ENCODE assay signal across 14 cellular contexts in genomic region chr12:122452701-122453285, GRCh38. TPM values are rescaled to one million over a fixed set of nuclear protein-coding genes. Genes with fewer than 3 reads are reported as not detected.
DNase-seq lines count a peak whose midpoint lies in the region; ATAC-seq and TF ChIP-seq lines count a peak whose summit lies in the region.
"Had no signal": no experiment of that assay in that cellular context is flagged by ENCODE, and none has a peak within 500 bp of the region (broad histone marks: within the 10 kb centered on the region; RNA-seq: fewer than 3 reads in every experiment).

No MANE protein-coding gene starts in this region.

- H3K27ac ChIP-seq in RWPE2 (ENCODE audit: poor library complexity, severe bottlenecking) (peak overlapping the region; percentile 44), thymus (ENCODE audit: low read depth) (peak overlapping the region; percentile 60)
- H3K27ac ChIP-seq: epithelial cell of prostate, hepatocyte, neutrophil had no signal

- H3K9me3 ChIP-seq in RWPE2 (ENCODE audit: severe bottlenecking) (no peaks in the 10 kb centered on the region), thymus (ENCODE audit: control insufficient read depth) (no peaks in the 10 kb centered on the region)
- H3K9me3 ChIP-seq: neutrophil had no signal

- H3K36me3 ChIP-seq in RWPE2 (ENCODE audit: low read depth) = no peaks in the 10 kb centered on the region
- H3K36me3 ChIP-seq in thymus (ENCODE audit: control insufficient read depth, insufficient read depth) = no peaks in the 10 kb centered on the region
- H3K36me3 ChIP-seq: neutrophil had no signal

- H3K4me1 ChIP-seq in RWPE2 (ENCODE audit: insufficient read depth, poor library complexity, severe bottlenecking) = peaks cover 9% of the 10 kb centered on the region
- H3K4me1 ChIP-seq in thymus (ENCODE audit: control insufficient read depth, insufficient read depth, low read length) = peaks cover 7% of the 10 kb centered on the region

- no peaks in the 10 kb centered on the region for H3K27me3 Mint-ChIP-seq in effector memory CD8-positive, alpha-beta T cell

- peak; percentile 2 for DNase-seq in activated effector memory CD4-positive, alpha-beta T cell treated with Interleukin-2 at 50 U/mL for 16 hours
- no peak for DNase-seq in activated effector memory CD4-positive, alpha-beta T cell treated with anti-CD3 and anti-CD28 coated beads, Interleukin-2, amount 50 U/mL, for 16 hours
- DNase-seq in RWPE2 (ENCODE audit: low spot score) (no peak), C1 segment of cervical spinal cord (lab: John Stamatoyannopoulos, UW) (no peak), HuH-7 (ENCODE audit: low spot score) (no peak)
- DNase-seq in effector memory CD8-positive, alpha-beta T cell = no peak
- DNase-seq: caudate nucleus, EL, left ventricle myocardium superior had no signal

- 90% methylated on average over 11 of the region's 11 CpGs for WGBS in thymus

- ATAC-seq in RWPE2 (ENCODE audit: low read depth) (no peak), GM21717 (IDR thresholded peaks at IDR 0.05; ENCODE audit: unreplicated experiment) (no peak)
- ATAC-seq in effector memory CD8-positive, alpha-beta T cell (replicated peaks) = peak; percentile 2
- ATAC-seq: left ventricle myocardium superior had no signal

- H3K27ac Mint-ChIP-seq in effector memory CD8-positive, alpha-beta T cell = peak overlapping the region; percentile 95 to 97

- no peaks in the 10 kb centered on the region for H3K9me3 Mint-ChIP-seq in effector memory CD8-positive, alpha-beta T cell

- H3K36me3 Mint-ChIP-seq in effector memory CD8-positive, alpha-beta T cell (ENCODE audit: insufficient read depth) = peaks cover 14% of the 10 kb centered on the region

- H3K4me3 Mint-ChIP-seq in effector memory CD8-positive, alpha-beta T cell = peak overlapping the region; percentile 62 to 78

- TF ChIP-seq CTCF in RWPE2 (IDR thresholded peaks at IDR 0.05; ENCODE audit: poor library complexity, severe bottlenecking) = no peak

- H3K4me3 ChIP-seq in RWPE2 (ENCODE audit: severe bottlenecking) (no peak overlapping the region), thymus (ENCODE audit: low read length) (no peak overlapping the region)
- H3K4me3 ChIP-seq: hepatocyte had no signal

- H3K4me1 Mint-ChIP-seq in effector memory CD8-positive, alpha-beta T cell (ENCODE audit: low read depth in 2 of 2) = peaks cover 19 to 24% of the 10 kb centered on the region in 2 donors

- H3K27me3 ChIP-seq in RWPE2 (ENCODE audit: insufficient read depth, poor library complexity, severe bottlenecking) (no peaks in the 10 kb centered on the region), thymus (ENCODE audit: control insufficient read depth, insufficient read depth) (no peaks in the 10 kb centered on the region)
- H3K27me3 ChIP-seq: hepatocyte, neutrophil had no signal

RNA-seq across cellular contexts. Expression of gene CLIP1, which starts 30.3 kb away (rescaled TPM):
- 26.7 TPM for polyA plus RNA-seq in thymus

RNA-seq across cellular contexts. Expression of gene ZCCHC8, which starts 47.9 kb away (rescaled TPM):
- 46.7 TPM for polyA plus RNA-seq in thymus
